28 cellular contexts compared by ENCODE assay signal in genomic region chr3:5304188-5304587, GRCh38.
"Had no signal": no experiment of that assay in that cellular context is flagged by ENCODE, and none has a peak within 500 bp of the region (broad histone marks: within the 10 kb centered on the region; RNA-seq: fewer than 3 reads in every experiment).

No MANE protein-coding gene starts in this region.

- H3K27ac ChIP-seq: neural progenitor cell, ovary, parathyroid adenoma, psoas muscle, right lobe of liver, sigmoid colon, spleen, suprapubic skin, testis, tibial artery, transverse colon, upper lobe of right lung, uterus had no signal

- H3K9me3 ChIP-seq: ovary, psoas muscle, right lobe of liver, sigmoid colon, spleen, suprapubic skin, testis, tibial artery, transverse colon, upper lobe of right lung, uterus had no signal

- H3K27me3 ChIP-seq: neural progenitor cell, ovary, right lobe of liver, sigmoid colon, spleen, suprapubic skin, testis, tibial artery, transverse colon, upper lobe of right lung, uterus had no signal

- H3K4me1 ChIP-seq: neural progenitor cell, parathyroid adenoma, psoas muscle, right lobe of liver, sigmoid colon, spleen, suprapubic skin, testis, upper lobe of right lung, uterus had no signal

- H3K36me3 ChIP-seq: neural progenitor cell, ovary, right lobe of liver, sigmoid colon, spleen, suprapubic skin, tibial artery, transverse colon, upper lobe of right lung, uterus had no signal

- ATAC-seq: natural killer cell; psoas muscle; right lobe of liver; stimulated activated memory B cell treated with anti-CD40 and anti-IgM and Interleukin-4, amounts not matched to agents 10 μg/mL and 1 μg/mL and 100 μg/mL, for 72 hours; stimulated activated naive CD8-positive, alpha-beta T cell treated with anti-CD3 and anti-CD28 coated beads, Interleukin-15, amount 100 ng/mL, for 72 hours; stimulated activated naive CD8-positive, alpha-beta T cell treated with anti-CD3 and anti-CD28 coated beads, Interleukin-15, Interleukin-2, amounts not matched to agents 100 U/mL and 50 U/mL, for 24 hours; upper lobe of right lung had no signal

- H3K4me3 ChIP-seq: neural progenitor cell, ovary, psoas muscle, right lobe of liver, sigmoid colon, smooth muscle cell, spleen, suprapubic skin, testis, tibial artery, transverse colon, upper lobe of right lung, uterus had no signal

- DNase-seq: natural killer cell; occipital lobe; ovary; posterior cingulate gyrus; psoas muscle; right cardiac atrium; right lobe of liver; sigmoid colon; spleen; stimulated activated CD4-positive, alpha-beta T cell treated with anti-CD3 and anti-CD28 coated beads, Interleukin-12 subunit alpha, Interleukin-12 subunit beta, amount 100 ng/mL, for 4 hours; stimulated activated CD4-positive, alpha-beta T cell treated with anti-CD3 and anti-CD28 coated beads, Interleukin-1b, Interleukin-23, amount 100 ng/mL, for 48 hours; stimulated activated CD4-positive, alpha-beta T cell treated with anti-CD3 and anti-CD28 coated beads, Interleukin-4, amount 100 ng/mL, for 1 hour; stimulated activated CD4-positive, alpha-beta T cell treated with anti-CD3 and anti-CD28 coated beads, Interleukin-4, amount 100 ng/mL, for 4 hours; stimulated activated CD8-positive, alpha-beta memory T cell treated with anti-CD3 and anti-CD28 coated beads, Interleukin-4, amount 100 ng/mL, for 48 hours; stimulated activated naive CD4-positive, alpha-beta T cell; stimulated activated naive CD8-positive, alpha-beta T cell treated with anti-CD3 and anti-CD28 coated beads, Interleukin-15, amount 100 ng/mL, for 72 hours; stimulated activated naive CD8-positive, alpha-beta T cell treated with anti-CD3 and anti-CD28 coated beads, Interleukin-15, Interleukin-2, amounts not matched to agents 100 U/mL and 50 U/mL, for 24 hours; substantia nigra; tibial artery; transverse colon; upper lobe of right lung; uterus had no signal
